ENCODE assay signal across 8 cellular contexts in the genomic region with DNA sequence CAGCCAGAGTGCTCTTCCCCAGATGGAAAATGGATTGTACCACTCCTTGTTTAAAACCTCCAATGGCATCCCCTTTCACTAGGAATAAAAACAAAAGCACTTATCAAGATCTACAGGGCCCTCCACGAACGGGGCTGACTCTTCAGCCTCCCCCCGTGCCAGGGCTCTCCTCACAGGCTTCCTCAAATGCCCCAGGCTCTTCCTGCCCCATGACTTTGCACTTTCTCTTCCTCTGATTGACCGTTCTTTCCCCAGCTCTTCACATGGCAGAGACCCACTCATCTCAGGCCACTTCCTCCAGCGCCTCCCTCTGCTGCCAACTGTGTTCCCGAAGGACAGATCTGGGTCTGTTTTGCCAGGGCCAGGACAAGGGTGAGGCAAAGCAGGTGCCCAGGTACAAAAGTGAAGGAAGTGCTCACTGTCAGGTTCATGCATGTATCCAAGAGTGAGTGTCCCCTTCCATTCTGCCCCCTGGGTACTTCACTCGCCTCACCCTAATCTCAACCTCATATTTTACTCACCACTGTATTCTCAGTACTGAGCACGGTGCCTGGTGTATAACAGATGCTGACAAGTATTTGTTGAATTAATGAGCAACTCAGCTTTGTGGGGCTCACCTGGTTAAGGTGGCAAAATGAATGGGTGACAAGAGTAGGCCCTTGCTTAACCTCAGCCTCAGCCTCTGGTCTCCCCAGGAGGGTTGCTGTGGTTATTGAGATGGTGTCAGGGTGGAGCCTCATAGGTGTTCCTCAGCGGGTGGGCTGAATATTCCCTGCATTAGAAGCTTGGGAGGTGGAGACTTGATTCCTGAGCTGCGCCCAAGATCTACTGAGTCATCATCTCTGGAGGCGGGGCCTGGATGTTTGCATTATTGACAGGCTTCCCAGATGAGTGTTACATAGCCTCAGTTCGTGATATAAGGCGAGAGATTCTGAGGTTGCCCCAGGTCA. TPM values are rescaled to one million over a fixed set of nuclear protein-coding genes. Genes with fewer than 3 reads are reported as not detected.
DNase-seq lines count a peak whose midpoint lies in the region; ATAC-seq lines count a peak whose summit lies in the region.

No MANE protein-coding gene starts in this region.

- H2BK5ac ChIP-seq in mesendoderm (ENCODE audit: low read length), result peak overlapping the region; percentile 23

- no peak overlapping the region for H3K4me2 ChIP-seq in mesendoderm (ENCODE audit: low read length)

- peak overlapping the region; percentile 29 for H3K18ac ChIP-seq in mesendoderm (ENCODE audit: low read length)

- no peak overlapping the region for H2BK120ac ChIP-seq in mesendoderm (ENCODE audit: low read depth, low read length)

- H3K23ac ChIP-seq in mesendoderm (ENCODE audit: low read length), result no peak overlapping the region

- no peak overlapping the region for H4K5ac ChIP-seq in mesendoderm (ENCODE audit: low read length)

- peak overlapping the region; percentile 33 for H2AK5ac ChIP-seq in mesendoderm (ENCODE audit: low read length)

- ATAC-seq in HG03571 (IDR thresholded peaks at IDR 0.05; ENCODE audit: unreplicated experiment) (no peak), HG02763 (IDR thresholded peaks at IDR 0.05; ENCODE audit: unreplicated experiment) (no peak)

- H2BK15ac ChIP-seq in mesendoderm (replicated peaks; ENCODE audit: low read depth), result no peak overlapping the region

- H4K8ac ChIP-seq in mesendoderm (ENCODE audit: low read depth, low read length), result no peak overlapping the region

- DNase-seq in EL, result peak; percentile 71
- DNase-seq in MG63, result peak; percentile 66
- peak; percentile 11 for DNase-seq in astrocyte of the hippocampus (ENCODE audit: low read depth, low spot score)
- DNase-seq in mesendoderm, result peak; percentile 72
- DNase-seq in NCI-H1105 treated with DMSO at 0.1 percent for 48 hours (lab: John Stamatoyannopoulos, UW), result no peak
- no peak for DNase-seq in activated CD4-positive, alpha-beta T cell treated with anti-CD3 and anti-CD28 coated beads for 48 hours

- peaks cover 32% of the 10 kb centered on the region for H3K4me1 ChIP-seq in mesendoderm (ENCODE audit: control insufficient read depth, low read depth, low read length)

- peak overlapping the region; percentile 51 for H3K56ac ChIP-seq in mesendoderm (ENCODE audit: low read length)

- H3K27ac ChIP-seq in mesendoderm (ENCODE audit: low read depth, low read length), result peak overlapping the region; percentile 44

- no peaks in the 10 kb centered on the region for H3K79me2 ChIP-seq in mesendoderm (ENCODE audit: control insufficient read depth, insufficient read depth, low read length)

- no peaks in the 10 kb centered on the region for H3K79me1 ChIP-seq in mesendoderm (ENCODE audit: low read length)

- H3K27me3 ChIP-seq in MG63 (no peaks in the 10 kb centered on the region), mesendoderm (ENCODE audit: insufficient read depth, low read length, poor library complexity) (no peaks in the 10 kb centered on the region)

- H3K9ac ChIP-seq in mesendoderm (ENCODE audit: low read length), result no peak overlapping the region

- no CpG with 5 or more reads among the region's 13 CpGs for WGBS in mesendoderm (ENCODE audit: extremely low coverage, insufficient coverage, low lambda C conversion rate)

- H3K9me3 ChIP-seq in MG63, result no peaks in the 10 kb centered on the region

- H3K36me3 ChIP-seq in MG63 (no peaks in the 10 kb centered on the region), mesendoderm (ENCODE audit: control insufficient read depth, insufficient read depth, low read length) (no peaks in the 10 kb centered on the region)

- no peak overlapping the region for H3K4me3 ChIP-seq in MG63
- no peak overlapping the region for H3K4me3 ChIP-seq in mesendoderm (ENCODE audit: low read length)

- no peak overlapping the region for H3K4ac ChIP-seq in mesendoderm (ENCODE audit: low read depth, low read length)

RNA-seq across cellular contexts. Expression of a gene that starts 39.6 kb away (rescaled TPM):
- total RNA-seq in MG63 (2014; rRNA removed; shearing (Covaris generic); ENCODE audit: low replicate concordance), result not detected in 2 replicates
- polyA plus RNA-seq in mesendoderm (2013, experiment 1 of 2), result 11.5 TPM
- polyA plus RNA-seq in mesendoderm (2013, experiment 2 of 2), result 12.6 TPM

Comparison
In these comparisons a context has a peak if more than half of its experiments do, and no peak if none do; other contexts are left out.
1. DNase-seq: peak in EL (single experiment), MG63 (single experiment), astrocyte of the hippocampus (single experiment) and mesendoderm (single experiment); none in NCI-H1105 treated with DMSO at 0.1 percent for 48 hours (single experiment) and activated CD4-positive, alpha-beta T cell treated with anti-CD3 and anti-CD28 coated beads for 48 hours (single experiment).